In genomic region chr10:110221721-110222261, GRCh38 we compare ENCODE assay signal across 8 cellular contexts. TPM values are rescaled to one million over a fixed set of nuclear protein-coding genes. Genes with fewer than 3 reads are reported as not detected.
DNase-seq lines count a peak whose midpoint lies in the region; ATAC-seq, FAIRE-seq and TF ChIP-seq lines count a peak whose summit lies in the region.

No MANE protein-coding gene starts in this region.

- peak overlapping the region; percentile 52 to 94 (median 76) for H3K4me2 ChIP-seq in BLaER1 treated with 17β-estradiol and CSF1 and Interleukin-3, amounts not matched to agents 10 nM and 100 nM
- H3K4me2 ChIP-seq in neural progenitor cell, result peak overlapping the region; percentile 59

- DNase-seq in GM19239 (ENCODE audit: insufficient read length, low spot score) (peak; percentile 48), RPMI7951 (ENCODE audit: low read depth) (peak; percentile 85), fibroblast of the aortic adventitia (ENCODE audit: low read depth) (peak; percentile 96), neural progenitor cell (ENCODE audit: low spot score) (peak; percentile 78), testis (peak; percentile 84)
- peak; percentile 65 for DNase-seq in activated effector memory CD4-positive, alpha-beta T cell treated with Interleukin-2 at 50 U/mL for 16 hours

- H3K36me3 Mint-ChIP-seq in neural progenitor cell, result peaks cover 4% of the 10 kb centered on the region

- peak overlapping the region; percentile 48 for H3K4me3 Mint-ChIP-seq in neural progenitor cell

- H3K36me3 ChIP-seq in BLaER1 treated with 17β-estradiol and CSF1 and Interleukin-3, amounts not matched to agents 10 nM and 100 nM, result no peaks in the 10 kb centered on the region
- H3K36me3 ChIP-seq in neural progenitor cell, result no peaks in the 10 kb centered on the region
- H3K36me3 ChIP-seq in testis (ENCODE audit: low read depth, missing control alignments), result no peaks in the 10 kb centered on the region

- H3K4me3 ChIP-seq in BLaER1 treated with 17β-estradiol and CSF1 and Interleukin-3, amounts not matched to agents 10 nM and 100 nM, result peak overlapping the region in 8 of 10 experiments; percentile 5 to 63 (median 42); a peak in 12 of 20 replicates
- H3K4me3 ChIP-seq in fibroblast of the aortic adventitia (ENCODE audit: low read depth, low read length) (peak overlapping the region; percentile 67), neural progenitor cell (no peak overlapping the region), testis (peak overlapping the region in 1 of 2 donors; percentile 27)

- no peak for TF ChIP-seq POLR2A in testis (IDR thresholded peaks at IDR 0.05)

- WGBS in testis, 2 donors, result 4 to 9% methylated on average over 20 of the region's 20 CpGs

- no peaks in the 10 kb centered on the region for H3K9me3 Mint-ChIP-seq in neural progenitor cell

- intact Hi-C loops in testis (cut with DNase I; ENCODE audit: low total_unique reads), result loop anchor here (10.0 kb wide), 2 partner anchors 53 to 337 kb away; no protein-coding TSS in a partner anchor

- H3K27me3 ChIP-seq in BLaER1 treated with 17β-estradiol and CSF1 and Interleukin-3, amounts not matched to agents 10 nM and 100 nM, result no peaks in the 10 kb centered on the region
- peaks cover 33% of the 10 kb centered on the region for H3K27me3 ChIP-seq in neural progenitor cell
- no peaks in the 10 kb centered on the region for H3K27me3 ChIP-seq in testis

- H3K79me2 ChIP-seq in neural progenitor cell (ENCODE audit: low read depth), result no peaks in the 10 kb centered on the region

- FAIRE-seq in GM19239 (lab: Jason Lieb, UNC), result peak; percentile 93

- H3K9me3 ChIP-seq in BLaER1 treated with 17β-estradiol and CSF1 and Interleukin-3, amounts not matched to agents 10 nM and 100 nM (replicated peaks in 1 of 11), result no peaks in the 10 kb centered on the region
- H3K9me3 ChIP-seq in neural progenitor cell (ENCODE audit: low read depth), result no peaks in the 10 kb centered on the region
- no peaks in the 10 kb centered on the region for H3K9me3 ChIP-seq in testis

- peaks cover 0 to 57% (median 0%) of the 10 kb centered on the region in 11 experiments; a peak in 7 of 22 replicates for H4K20me1 ChIP-seq in BLaER1 treated with 17β-estradiol and CSF1 and Interleukin-3, amounts not matched to agents 10 nM and 100 nM
- H4K20me1 ChIP-seq in neural progenitor cell (ENCODE audit: low read depth), result peaks cover 59% of the 10 kb centered on the region

- H3K4me1 ChIP-seq in BLaER1 treated with 17β-estradiol and CSF1 and Interleukin-3, amounts not matched to agents 10 nM and 100 nM, result peaks cover 41 to 77% (median 50%) of the 10 kb centered on the region in 10 experiments
- H3K4me1 ChIP-seq in neural progenitor cell (peaks cover 3% of the 10 kb centered on the region), testis (peaks cover 13% of the 10 kb centered on the region)

- ATAC-seq in HG03469 (IDR thresholded peaks at IDR 0.05; ENCODE audit: unreplicated experiment), result peak; percentile 47

- H3K4me1 Mint-ChIP-seq in neural progenitor cell, result peaks cover 43% of the 10 kb centered on the region

- no peak overlapping the region for H2AFZ ChIP-seq in neural progenitor cell (replicated peaks)

- peaks cover 22% of the 10 kb centered on the region for H3K27me3 Mint-ChIP-seq in neural progenitor cell (ENCODE audit: insufficient read depth, low read depth)

- TF ChIP-seq CTCF in fibroblast of the aortic adventitia (IDR thresholded peaks at IDR 0.05; ENCODE audit: insufficient read depth, low read length) (peak; percentile 24), neural progenitor cell (IDR thresholded peaks at IDR 0.05) (peak; percentile 15), testis (IDR thresholded peaks at IDR 0.05) (no peak)

- peak overlapping the region; percentile 25 for H3K27ac Mint-ChIP-seq in neural progenitor cell

- H3K27ac ChIP-seq in BLaER1 treated with 17β-estradiol and CSF1 and Interleukin-3, amounts not matched to agents 10 nM and 100 nM, result peak overlapping the region in 6 of 11 experiments; percentile 4 to 68 (median 36); a peak in 7 of 22 replicates
- H3K27ac ChIP-seq in neural progenitor cell (no peak overlapping the region), testis (peak overlapping the region; percentile 54 to 75)

- peak overlapping the region in 10 of 11 experiments; percentile 2 to 78 (median 60); a peak in 19 of 22 replicates for H3K9ac ChIP-seq in BLaER1 treated with 17β-estradiol and CSF1 and Interleukin-3, amounts not matched to agents 10 nM and 100 nM
- H3K9ac ChIP-seq in neural progenitor cell, result no peak overlapping the region

- H3F3A ChIP-seq in neural progenitor cell (ENCODE audit: low read depth), result peaks cover 8% of the 10 kb centered on the region

RNA-seq across cellular contexts. Expression of gene MXI1, which starts 14.4 kb away (rescaled TPM):
- total RNA-seq in RPMI7951 (2014; rRNA removed; shearing (Covaris generic)), result 9.0 and 11.1 TPM in 2 replicates
- total RNA-seq in fibroblast of the aortic adventitia (ENCODE audit: low replicate concordance), result 20.3 and 32.7 TPM in 2 replicates
- 18.2 and 23.5 TPM in 2 replicates for total RNA-seq in neural progenitor cell (ENCODE audit: low replicate concordance)
- 10 to 100 TPM; 66.8 to 69.1 TPM for total RNA-seq in testis
- 42.1 TPM for polyA plus RNA-seq in testis (ENCODE audit: insufficient read depth, low read depth, low replicate concordance)

Comparison
In these comparisons a context has a peak if more than half of its experiments do, and no peak if none do; other contexts are left out.
1. CTCF ChIP-seq: peak in fibroblast of the aortic adventitia (single experiment) and neural progenitor cell (single experiment); none in testis (0 of 3).
2. Peak in every context shown above with its lines, with median percentiles within 50 percentile points of each other: DNase-seq.